ENCODE assay signal across 24 cellular contexts in the genomic region with DNA sequence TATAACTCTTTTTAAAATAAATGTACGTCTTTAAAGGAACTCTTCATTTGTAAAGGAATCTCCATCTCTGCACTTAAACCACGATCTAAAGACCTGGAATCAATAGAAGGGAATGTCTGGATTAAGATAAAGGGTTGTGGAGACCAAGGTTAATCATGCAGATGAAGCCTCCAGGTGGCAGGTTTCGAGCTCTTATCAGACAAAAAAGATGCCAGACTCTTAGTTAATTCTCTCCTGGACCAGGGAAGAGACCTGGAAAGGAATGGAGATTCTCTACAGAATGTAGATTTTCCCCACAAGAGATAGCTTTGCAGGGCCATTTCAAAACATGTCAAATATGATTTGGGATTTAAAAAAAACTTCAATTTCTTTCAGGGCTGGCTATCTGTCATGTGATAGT.
"Had no signal": no experiment of that assay in that cellular context is flagged by ENCODE, and none has a peak within 500 bp of the region (broad histone marks: within the 10 kb centered on the region; RNA-seq: fewer than 3 reads in every experiment).

No MANE protein-coding gene starts in this region.

- H3K27me3 ChIP-seq: MG63, Peyer's patch had no signal

- H3K4me1 ChIP-seq: Peyer's patch, SJSA1 had no signal

- DNase-seq: IMR-90, Karpas-422, KG1, MG63, NCI-H1092, NCI-H1105 treated with DMSO at 0.1 percent for 48 hours, NCI-H1417 treated with DMSO at 0.1 percent for 48 hours, NCI-H146, NCI-H1694 treated with DMSO at 0.1 percent for 48 hours, NCI-H1930, NCI-H2081, NCI-H2107, NCI-H226, NCI-H446, NCI-H510A, NCI-H524 treated with DMSO at 0.1 percent for 48 hours, NCI-H69, NCI-H774, Peyer's patch, Right ventricle myocardium superior, SIG-M5 had no signal

- ATAC-seq: HepG2 had no signal

- H3K4me3 ChIP-seq: MG63, Peyer's patch, SJSA1, SK-N-MC had no signal

- H3K36me3 ChIP-seq: MG63, Peyer's patch, SJSA1 had no signal

- FAIRE-seq: HepG2 had no signal

- H3K9me3 ChIP-seq: MG63, Peyer's patch, SJSA1 had no signal

- H3K27ac ChIP-seq: Peyer's patch, SJSA1, SK-N-MC had no signal
